23 cellular contexts compared by ENCODE assay signal in genomic region chr2:181022652-181023051, GRCh38. TPM values are rescaled to one million over a fixed set of nuclear protein-coding genes. Genes with fewer than 3 reads are reported as not detected.
DNase-seq lines count a peak whose midpoint lies in the region; FAIRE-seq and TF ChIP-seq lines count a peak whose summit lies in the region.
"Had no signal": no experiment of that assay in that cellular context is flagged by ENCODE, and none has a peak within 500 bp of the region (broad histone marks: within the 10 kb centered on the region; RNA-seq: fewer than 3 reads in every experiment).

No MANE protein-coding gene starts in this region.

- peak overlapping the region; percentile 42; the same call in 1 of the 2 replicates for H3K9ac ChIP-seq in KMS-11

- DNase-seq in NCI-H2107 treated with DMSO at 0.1 percent for 48 hours (lab: John Stamatoyannopoulos, UW; ENCODE audit: unreplicated experiment): peak; percentile 21
- DNase-seq in NCI-H2107 (lab: John Stamatoyannopoulos, UW): no peak
- DNase-seq in NCI-H82 (lab: John Stamatoyannopoulos, UW): peak; percentile 69
- no peak for DNase-seq in hepatocyte (ENCODE audit: low spot score)
- no peak for DNase-seq in NCI-H1417 (lab: John Stamatoyannopoulos, UW)
- no peak for DNase-seq in GM20000 (ENCODE audit: low spot score)
- DNase-seq in GM12891 (ENCODE audit: insufficient read length, low spot score): no peak
- DNase-seq: 8988T; CD4-positive, alpha-beta memory T cell; DMS153; GF-D8; HFFc6; IMR-90; Karpas-422; NCI-H187; NCI-H2171 treated with DMSO at 0.1 percent for 48 hours; NCI-H774; SHP77; SW 1271; T-helper 2 cell had no signal

- no peak for FAIRE-seq in GM12891 (lab: Jason Lieb, UNC)
- FAIRE-seq: GM12878, H1 had no signal

- no peak overlapping the region for H3K4me3 ChIP-seq in KMS-11 (IDR thresholded peaks at IDR 0.05; ENCODE audit: insufficient read depth, low read depth, low read length)
- H3K4me3 ChIP-seq in hepatocyte: no peak overlapping the region
- H3K4me3 ChIP-seq: GM12878 had no signal

- H3K79me2 ChIP-seq in KMS-11 (ENCODE audit: insufficient read depth, low read depth): peaks cover 83% of the 10 kb centered on the region
- peaks cover 88% of the 10 kb centered on the region for H3K79me2 ChIP-seq in hepatocyte

- no peaks in the 10 kb centered on the region for H3K9me3 ChIP-seq in hepatocyte (ENCODE audit: low read depth)

- no peaks in the 10 kb centered on the region for H4K20me1 ChIP-seq in KMS-11 (ENCODE audit: insufficient read depth)
- H4K20me1 ChIP-seq in hepatocyte (ENCODE audit: insufficient read depth, poor library complexity, severe bottlenecking): peaks cover 19% of the 10 kb centered on the region

- no peaks in the 10 kb centered on the region for H3K36me3 ChIP-seq in KMS-11 (ENCODE audit: insufficient read depth)
- no peaks in the 10 kb centered on the region for H3K36me3 ChIP-seq in hepatocyte (replicated peaks; ENCODE audit: insufficient read depth, low read depth)

- WGBS in hepatocyte (ENCODE audit: low lambda C conversion rate, missing lambda C conversion rate): 51% methylated on average over 3 of the region's 3 CpGs

- no peaks in the 10 kb centered on the region for H3K9me2 ChIP-seq in hepatocyte (replicated peaks; ENCODE audit: insufficient read depth)

- H3K4me1 ChIP-seq in KMS-11 (ENCODE audit: low read depth, poor library complexity, severe bottlenecking) (peaks cover 97% of the 10 kb centered on the region), hepatocyte (ENCODE audit: insufficient read depth) (no peaks in the 10 kb centered on the region)

- peak overlapping the region; percentile 85 for H3K4me2 ChIP-seq in KMS-11
- peak overlapping the region; percentile 4 for H3K4me2 ChIP-seq in hepatocyte

- H3K27me3 ChIP-seq in KMS-11 (ENCODE audit: insufficient read depth, low read depth): no peaks in the 10 kb centered on the region
- H3K27me3 ChIP-seq in hepatocyte: no peaks in the 10 kb centered on the region

- TF ChIP-seq CTCF in KMS-11 (conservative IDR thresholded peaks at IDR 0.05; ENCODE audit: low read depth, low read length): no peak
- TF ChIP-seq CTCF in hepatocyte (IDR thresholded peaks at IDR 0.05; ENCODE audit: poor library complexity): no peak
- no peak for TF ChIP-seq CTCF in GM20000 (IDR thresholded peaks at IDR 0.05; ENCODE audit: extremely low read depth, missing control alignments)

- no peak for TF ChIP-seq POLR2A in GM12891 (IDR thresholded peaks at IDR 0.05; ENCODE audit: low read depth, low read length)

- H2AFZ ChIP-seq in KMS-11 (ENCODE audit: low read depth) (no peak overlapping the region), hepatocyte (no peak overlapping the region)

- peak overlapping the region; percentile 93 for H3K27ac ChIP-seq in KMS-11
- no peak overlapping the region for H3K27ac ChIP-seq in hepatocyte

TF ChIP-seq in GM12891, 5 proteins besides CTCF, POLR2A, EP300 and RAD21:
- TF ChIP-seq SPI1 (IDR thresholded peaks at IDR 0.05; ENCODE audit: low read depth, low read length) (no peak), POU2F2 (IDR thresholded peaks at IDR 0.05; ENCODE audit: low read depth, low read length) (no peak), POLR2AphosphoS5 (IDR thresholded peaks at IDR 0.05; ENCODE audit: low read depth, low read length) (no peak), TAF1 (IDR thresholded peaks at IDR 0.05; ENCODE audit: low read depth, low read length) (no peak), PAX5 (IDR thresholded peaks at IDR 0.05; ENCODE audit: insufficient read depth, low read length, severe bottlenecking) (no peak)

RNA-seq across cellular contexts. Expression of gene UBE2E3, which starts 42.2 kb away (rescaled TPM):
- 136 and 211 TPM in 2 replicates for total RNA-seq in hepatocyte
- 146 and 151 TPM in 2 replicates for polyA plus RNA-seq in hepatocyte
- 31.4 TPM for polyA plus RNA-seq in GM12891 (2012; ENCODE audit: low read depth, missing spikeins)

Comparison
In these comparisons a context has a peak if more than half of its experiments do, and no peak if none do; other contexts are left out.
1. DNase-seq: peak in NCI-H2107 treated with DMSO at 0.1 percent for 48 hours (single experiment) and NCI-H82 (single experiment); none in NCI-H2107 (single experiment), hepatocyte (single experiment), NCI-H1417 (0 of 3), GM20000 (single experiment) and GM12891 (single experiment).